Comparison of ENCODE assay signal across 9 cellular contexts in the genomic region with DNA sequence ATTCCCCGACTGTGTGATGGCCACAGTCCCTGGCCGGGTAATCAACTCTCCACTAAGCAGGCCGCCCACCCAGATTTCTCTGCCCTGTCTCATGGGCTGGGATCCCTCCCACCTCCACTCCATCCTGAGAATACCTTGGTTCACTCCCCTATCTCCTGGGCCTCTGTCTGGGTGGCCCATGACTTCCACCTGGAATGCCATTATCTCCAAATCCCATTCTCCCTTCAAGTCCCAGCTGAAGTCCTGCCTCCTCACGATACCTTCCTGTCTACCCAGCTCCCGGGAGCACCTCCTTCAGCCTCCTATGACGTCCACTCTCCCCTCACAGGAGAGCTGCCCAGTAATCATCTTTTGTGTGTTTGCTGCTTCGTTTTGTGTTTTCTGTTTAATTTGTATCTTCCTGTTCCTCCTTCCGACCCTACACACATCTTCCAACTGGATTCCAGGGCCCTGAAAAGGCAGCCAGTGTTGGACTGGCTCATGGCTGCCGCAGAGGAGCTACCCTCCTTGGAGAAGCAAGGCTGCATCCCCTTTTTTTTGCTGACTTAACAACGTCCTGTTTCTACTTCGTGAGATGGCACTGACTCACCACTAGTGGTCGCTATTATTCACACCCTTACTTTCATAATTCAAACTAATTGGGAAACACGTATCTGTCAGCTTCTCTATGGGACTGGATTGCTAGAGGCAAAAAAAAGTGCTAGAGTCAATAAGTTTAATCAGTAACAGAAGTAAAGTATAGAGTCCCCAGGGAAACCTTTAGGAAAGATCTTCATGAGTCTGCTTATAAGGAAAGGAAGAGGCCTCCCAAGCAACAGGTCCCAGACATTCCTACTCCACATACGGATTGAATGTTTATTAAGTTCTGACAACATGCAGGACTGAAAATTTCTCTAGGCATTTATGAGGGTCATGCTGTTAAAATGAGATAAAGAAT.
DNase-seq lines count a peak whose midpoint lies in the region; ATAC-seq and TF ChIP-seq lines count a peak whose summit lies in the region.
"Had no signal": no experiment of that assay in that cellular context is flagged by ENCODE, and none has a peak within 500 bp of the region (broad histone marks: within the 10 kb centered on the region; RNA-seq: fewer than 3 reads in every experiment).

No MANE protein-coding gene starts in this region.

- H3K4me2 ChIP-seq in parathyroid adenoma (ENCODE audit: low read length), result peak overlapping the region; percentile 27

- H3K9me3 ChIP-seq in parathyroid adenoma (ENCODE audit: control insufficient read depth, low read length), result no peaks in the 10 kb centered on the region
- H3K9me3 ChIP-seq: SJCRH30 had no signal

- no peaks in the 10 kb centered on the region for H3K4me1 ChIP-seq in foreskin keratinocyte
- H3K4me1 ChIP-seq in parathyroid adenoma, result no peaks in the 10 kb centered on the region
- H3K4me1 ChIP-seq: SJCRH30 had no signal

- H3K27me3 ChIP-seq in foreskin keratinocyte, result no peaks in the 10 kb centered on the region
- H3K27me3 ChIP-seq in parathyroid adenoma (ENCODE audit: control insufficient read depth, insufficient read depth, low read length), result no peaks in the 10 kb centered on the region
- H3K27me3 ChIP-seq: SJCRH30 had no signal

- no peaks in the 10 kb centered on the region for H3K79me2 ChIP-seq in parathyroid adenoma

- TF ChIP-seq RAD21 in Ishikawa (IDR thresholded peaks at IDR 0.05; ENCODE audit: low read depth), result peak; percentile 65

- DNase-seq in GM13977 (ENCODE audit: low spot score), result peak; percentile 74
- peak; percentile 78 for DNase-seq in SKM-1 treated with dmso at 0.1 percent for 144 hours (lab: John Stamatoyannopoulos, UW; ENCODE audit: unreplicated experiment)
- peak in 1 of 2 donors; percentile 25 for DNase-seq in foreskin keratinocyte
- DNase-seq in mesenteric fat pad (ENCODE audit: low spot score), result no peak
- no peak for DNase-seq in activated effector memory CD4-positive, alpha-beta T cell treated with anti-CD3 and anti-CD28 coated beads, Interleukin-2, amount 50 U/mL, for 16 hours

- no peak overlapping the region for H3K9ac ChIP-seq in parathyroid adenoma

- in situ Hi-C loops in GM13977 (cut with MboI; ENCODE audit: low pct_unique_long_range_greater_than_20kb, low sequenced_read_pairs, unreplicated experiment), result no loop called here

- H3K27ac ChIP-seq in C4-2B (peak overlapping the region; percentile 7; the same call in 1 of the 2 replicates), foreskin keratinocyte (no peak overlapping the region), parathyroid adenoma (no peak overlapping the region)
- H3K27ac ChIP-seq: SJCRH30 had no signal

- H3K36me3 ChIP-seq in parathyroid adenoma (ENCODE audit: control insufficient read depth, insufficient read depth, low read length), result no peaks in the 10 kb centered on the region
- H3K36me3 ChIP-seq: SJCRH30 had no signal

- no peak overlapping the region for H3K4me3 ChIP-seq in parathyroid adenoma (ENCODE audit: low read depth, low read length)
- H3K4me3 ChIP-seq: SJCRH30 had no signal

- no peak overlapping the region for H2AFZ ChIP-seq in parathyroid adenoma

- TF ChIP-seq EP300 in Ishikawa (IDR thresholded peaks at IDR 0.05; ENCODE audit: borderline replicate concordance), result no peak

- ATAC-seq in foreskin keratinocyte, result peak; percentile 43

- TF ChIP-seq CTCF in C4-2B (conservative IDR thresholded peaks at IDR 0.05) (peak; percentile 95), GM13977 (IDR thresholded peaks at IDR 0.05; ENCODE audit: extremely low read depth, insufficient read depth, missing control alignments) (peak; percentile 81), foreskin keratinocyte (conservative IDR thresholded peaks at IDR 0.05) (peak; percentile 81), parathyroid adenoma (IDR thresholded peaks at IDR 0.05) (peak; percentile 44)

TF ChIP-seq in Ishikawa, 13 proteins besides CTCF, POLR2A, EP300 and RAD21:
- TF ChIP-seq EGR1 (IDR thresholded peaks at IDR 0.05), result no peak
- TF ChIP-seq CEBPB (IDR thresholded peaks at IDR 0.05), result 0 out of 2 replicates have a peak, but pooled peaks have one; percentile 21
TF ChIP-seq in Ishikawa: peak in this region for 1.

Comparison
In these comparisons a context has a peak if more than half of its experiments do, and no peak if none do; other contexts are left out.
1. CTCF ChIP-seq: peak in every context shown above with its lines; median percentile 95 in C4-2B; 81 in GM13977; 81 in foreskin keratinocyte; 44 in parathyroid adenoma.
2. DNase-seq: peak in GM13977 (single experiment) and SKM-1 treated with dmso at 0.1 percent for 144 hours (single experiment); none in mesenteric fat pad (single experiment) and activated effector memory CD4-positive, alpha-beta T cell treated with anti-CD3 and anti-CD28 coated beads, Interleukin-2, amount 50 U/mL, for 16 hours (single experiment).